Comparison of ENCODE assay signal across 8 cellular contexts in genomic region chr1:11099310-11100148, GRCh38. TPM values are rescaled to one million over a fixed set of nuclear protein-coding genes. Genes with fewer than 3 reads are reported as not detected.
DNase-seq lines count a peak whose midpoint lies in the region; ATAC-seq, FAIRE-seq and TF ChIP-seq lines count a peak whose summit lies in the region.

Gene EXOSC10 (minus strand): TSS chr1:11099869. CDS start chr1:11099831, 38 bp downstream.

- peak within 1 kb of the TSS; percentile 87 to 90 for H3K9ac ChIP-seq in kidney (ENCODE audit: low read length in 2 of 2)

- H3K4me1 ChIP-seq in kidney (ENCODE audit: control insufficient read depth in 1 of 2, insufficient read depth in 1 of 2, low read depth in 1 of 2, low read length in 2 of 2), result peaks cover 5 to 8% of the 10 kb centered on the region in 2 donors

- no peaks in the 10 kb centered on the region for H3K9me3 ChIP-seq in kidney (ENCODE audit: control insufficient read depth in 1 of 2, low read length in 2 of 2)

- TF ChIP-seq CTCF in AG09309 (IDR thresholded peaks at IDR 0.05; ENCODE audit: control insufficient read depth, insufficient read depth, low read depth, low read length, missing control alignments), result no peak
- no peak for TF ChIP-seq CTCF in kidney (IDR thresholded peaks at IDR 0.05; ENCODE audit: borderline replicate concordance, extremely low read depth, insufficient read depth)

- ATAC-seq in GM19035 (IDR thresholded peaks at IDR 0.05; ENCODE audit: unreplicated experiment) (peak; percentile 89), HG03378 (IDR thresholded peaks at IDR 0.05; ENCODE audit: unreplicated experiment) (peak; percentile 82)

- H3K4me3 ChIP-seq in AG09309 (ENCODE audit: control insufficient read depth, low read depth, low read length), result peak within 1 kb of the TSS; percentile 86
- H3K4me3 ChIP-seq in kidney (ENCODE audit: low read length in 2 of 2), result peak within 1 kb of the TSS; percentile 80 to 96

- peaks cover 4 to 9% of the 10 kb centered on the region in 2 donors for H3K36me3 ChIP-seq in kidney (ENCODE audit: control insufficient read depth in 1 of 2, insufficient read depth in 2 of 2, low read length in 2 of 2)

- DNase-seq in AG09309 (ENCODE audit: low read depth) (peak; percentile 38), NCI-H460 (ENCODE audit: extremely low read depth, low read depth) (peak; percentile 85), cerebellum (ENCODE audit: low spot score) (peak; percentile 95), kidney (peak; percentile 97)
- peak; percentile 93 to 96 for DNase-seq in activated CD4-positive, alpha-beta T cell treated with anti-CD3 and anti-CD28 coated beads for 24 hours (ENCODE audit: low read depth in 2 of 2)
- peak; percentile 90 to 92 for DNase-seq in stimulated activated CD4-positive, alpha-beta T cell treated with anti-CD3 and anti-CD28 coated beads, Interleukin-15, amount 100 ng/mL, for 1 hour (ENCODE audit: low read depth in 1 of 2, low spot score in 1 of 2)

- peak within 1 kb of the TSS in 1 of 2 donors; percentile 65 for H3K27ac ChIP-seq in kidney (ENCODE audit: low read depth in 2 of 2, low read length in 2 of 2)

- FAIRE-seq in kidney (lab: Jason Lieb, UNC), result no peak

- intact Hi-C loops in kidney (cut with DNase I), result no loop called here

RNA-seq across cellular contexts. Expression of gene EXOSC10, which starts in this region (rescaled TPM):
- 54.4 and 57.3 TPM in 2 replicates for total RNA-seq in NCI-H460 (2014; rRNA removed; shearing (Covaris generic))
- 83.8 and 85.9 TPM in 2 replicates for polyA plus RNA-seq in NCI-H460 (2014; cell fraction: nucleus; rRNA removed)
- 54.3 TPM for total RNA-seq in cerebellum
- 46.8 TPM for total RNA-seq in kidney
- polyA plus RNA-seq in kidney (ENCODE audit: insufficient read depth, low read depth, low replicate concordance), result 26.2 TPM

Comparison
In these comparisons a context has a peak if more than half of its experiments do, and no peak if none do; other contexts are left out.
1. DNase-seq: peak in every context shown above with its lines; median percentile 97 in kidney; 95 in cerebellum; 94 in activated CD4-positive, alpha-beta T cell treated with anti-CD3 and anti-CD28 coated beads for 24 hours; 91 in stimulated activated CD4-positive, alpha-beta T cell treated with anti-CD3 and anti-CD28 coated beads, Interleukin-15, amount 100 ng/mL, for 1 hour; 85 in NCI-H460; 38 in AG09309.